1 cellular context compared by ENCODE assay signal in the genomic region with DNA sequence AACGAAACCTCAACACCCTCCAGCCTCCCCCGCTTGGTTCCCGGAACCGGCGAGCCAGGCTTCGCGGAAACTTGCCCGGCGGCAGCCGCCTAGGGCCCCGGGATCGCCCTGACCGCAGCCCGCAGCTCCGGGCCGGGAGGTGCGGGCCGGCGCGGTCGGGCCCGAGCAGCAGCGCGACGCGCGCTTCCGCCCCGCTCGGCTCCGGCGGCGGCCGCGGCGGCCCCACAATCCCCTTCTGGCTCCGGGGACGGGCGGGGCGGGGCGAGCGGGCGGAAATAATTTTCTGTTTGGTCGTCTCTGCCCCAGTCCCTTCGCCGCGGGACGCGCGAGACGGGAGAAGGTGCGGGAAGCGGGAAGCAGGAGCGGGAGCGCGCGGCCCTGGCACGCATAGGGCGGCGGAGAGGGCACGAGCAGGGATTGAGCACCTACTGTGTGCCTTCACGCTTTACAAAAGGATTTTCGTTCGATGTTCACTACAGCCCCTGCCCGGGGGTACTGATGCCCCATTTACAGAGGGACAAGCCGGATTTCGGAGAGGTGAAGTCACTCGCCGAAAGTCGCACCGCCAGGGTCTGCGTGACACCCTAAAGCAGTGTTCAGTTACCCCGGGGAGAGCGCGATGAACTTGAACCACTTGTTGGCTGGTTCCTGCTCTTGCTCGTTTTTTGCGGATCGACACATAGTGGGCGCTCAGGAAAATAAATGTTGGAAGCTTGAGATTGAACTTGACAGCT.
TF ChIP-seq lines count a peak whose summit lies in the region.

No MANE protein-coding gene starts in this region.

TF ChIP-seq in HEK293, 187 proteins besides CTCF, POLR2A, EP300 and RAD21 (continued from another document and continues in another):
- TF ChIP-seq, protein P1, sequence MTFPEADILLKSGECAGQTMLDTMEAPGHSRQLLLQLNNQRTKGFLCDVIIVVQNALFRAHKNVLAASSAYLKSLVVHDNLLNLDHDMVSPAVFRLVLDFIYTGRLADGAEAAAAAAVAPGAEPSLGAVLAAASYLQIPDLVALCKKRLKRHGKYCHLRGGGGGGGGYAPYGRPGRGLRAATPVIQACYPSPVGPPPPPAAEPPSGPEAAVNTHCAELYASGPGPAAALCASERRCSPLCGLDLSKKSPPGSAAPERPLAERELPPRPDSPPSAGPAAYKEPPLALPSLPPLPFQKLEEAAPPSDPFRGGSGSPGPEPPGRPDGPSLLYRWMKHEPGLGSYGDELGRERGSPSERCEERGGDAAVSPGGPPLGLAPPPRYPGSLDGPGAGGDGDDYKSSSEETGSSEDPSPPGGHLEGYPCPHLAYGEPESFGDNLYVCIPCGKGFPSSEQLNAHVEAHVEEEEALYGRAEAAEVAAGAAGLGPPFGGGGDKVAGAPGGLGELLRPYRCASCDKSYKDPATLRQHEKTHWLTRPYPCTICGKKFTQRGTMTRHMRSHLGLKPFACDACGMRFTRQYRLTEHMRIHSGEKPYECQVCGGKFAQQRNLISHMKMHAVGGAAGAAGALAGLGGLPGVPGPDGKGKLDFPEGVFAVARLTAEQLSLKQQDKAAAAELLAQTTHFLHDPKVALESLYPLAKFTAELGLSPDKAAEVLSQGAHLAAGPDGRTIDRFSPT (tag by site-specific recombination; IDR thresholded peaks at IDR 0.05): peak; percentile 99
- TF ChIP-seq, protein P2, sequence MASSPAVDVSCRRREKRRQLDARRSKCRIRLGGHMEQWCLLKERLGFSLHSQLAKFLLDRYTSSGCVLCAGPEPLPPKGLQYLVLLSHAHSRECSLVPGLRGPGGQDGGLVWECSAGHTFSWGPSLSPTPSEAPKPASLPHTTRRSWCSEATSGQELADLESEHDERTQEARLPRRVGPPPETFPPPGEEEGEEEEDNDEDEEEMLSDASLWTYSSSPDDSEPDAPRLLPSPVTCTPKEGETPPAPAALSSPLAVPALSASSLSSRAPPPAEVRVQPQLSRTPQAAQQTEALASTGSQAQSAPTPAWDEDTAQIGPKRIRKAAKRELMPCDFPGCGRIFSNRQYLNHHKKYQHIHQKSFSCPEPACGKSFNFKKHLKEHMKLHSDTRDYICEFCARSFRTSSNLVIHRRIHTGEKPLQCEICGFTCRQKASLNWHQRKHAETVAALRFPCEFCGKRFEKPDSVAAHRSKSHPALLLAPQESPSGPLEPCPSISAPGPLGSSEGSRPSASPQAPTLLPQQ (tag by site-specific recombination; IDR thresholded peaks at IDR 0.05): peak; percentile 79; the same call in 1 of the 2 replicates
- TF ChIP-seq ZNF19 (tag by site-specific recombination; IDR thresholded peaks at IDR 0.05; ENCODE audit: low read depth): no peak
- peak; percentile 84 for TF ChIP-seq ZBTB7A (tag by site-specific recombination; IDR thresholded peaks at IDR 0.05; ENCODE audit: low read depth)
- TF ChIP-seq BCL11A (tag by site-specific recombination; IDR thresholded peaks at IDR 0.05; ENCODE audit: low read depth): 0 out of 2 replicates have a peak, but pooled peaks have one; percentile 23
- TF ChIP-seq, protein P3, sequence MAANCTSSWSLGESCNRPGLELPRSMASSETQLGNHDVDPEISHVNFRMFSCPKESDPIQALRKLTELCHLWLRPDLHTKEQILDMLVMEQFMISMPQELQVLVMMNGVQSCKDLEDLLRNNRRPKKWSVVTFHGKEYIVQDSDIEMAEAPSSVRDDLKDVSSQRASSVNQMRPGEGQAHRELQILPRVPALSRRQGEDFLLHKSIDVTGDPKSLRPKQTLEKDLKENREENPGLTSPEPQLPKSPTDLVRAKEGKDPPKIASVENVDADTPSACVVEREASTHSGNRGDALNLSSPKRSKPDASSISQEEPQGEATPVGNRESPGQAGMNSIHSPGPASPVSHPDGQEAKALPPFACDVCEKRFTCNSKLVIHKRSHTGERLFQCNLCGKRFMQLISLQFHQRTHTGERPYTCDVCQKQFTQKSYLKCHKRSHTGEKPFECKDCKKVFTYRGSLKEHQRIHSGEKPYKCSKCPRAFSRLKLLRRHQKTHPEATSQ (tag by site-specific recombination; IDR thresholded peaks at IDR 0.05): peak; percentile 85
- TF ChIP-seq ZNF423 (tag by site-specific recombination; IDR thresholded peaks at IDR 0.05): peak; percentile 79
- TF ChIP-seq ZNF394 (tag by site-specific recombination; IDR thresholded peaks at IDR 0.05; ENCODE audit: borderline replicate concordance): peak; percentile 53; the same call in 1 of the 2 replicates
- peak; percentile 82 for TF ChIP-seq SP2 (tag by site-specific recombination; IDR thresholded peaks at IDR 0.05)
- 0 out of 2 replicates have a peak, but pooled peaks have one; percentile 7 for TF ChIP-seq ZNF843 (tag by site-specific recombination; IDR thresholded peaks at IDR 0.05)
- peak; percentile 83; the same call in 1 of the 2 replicates for TF ChIP-seq ZNF837 (tag by site-specific recombination; IDR thresholded peaks at IDR 0.05)
- TF ChIP-seq, protein P4, sequence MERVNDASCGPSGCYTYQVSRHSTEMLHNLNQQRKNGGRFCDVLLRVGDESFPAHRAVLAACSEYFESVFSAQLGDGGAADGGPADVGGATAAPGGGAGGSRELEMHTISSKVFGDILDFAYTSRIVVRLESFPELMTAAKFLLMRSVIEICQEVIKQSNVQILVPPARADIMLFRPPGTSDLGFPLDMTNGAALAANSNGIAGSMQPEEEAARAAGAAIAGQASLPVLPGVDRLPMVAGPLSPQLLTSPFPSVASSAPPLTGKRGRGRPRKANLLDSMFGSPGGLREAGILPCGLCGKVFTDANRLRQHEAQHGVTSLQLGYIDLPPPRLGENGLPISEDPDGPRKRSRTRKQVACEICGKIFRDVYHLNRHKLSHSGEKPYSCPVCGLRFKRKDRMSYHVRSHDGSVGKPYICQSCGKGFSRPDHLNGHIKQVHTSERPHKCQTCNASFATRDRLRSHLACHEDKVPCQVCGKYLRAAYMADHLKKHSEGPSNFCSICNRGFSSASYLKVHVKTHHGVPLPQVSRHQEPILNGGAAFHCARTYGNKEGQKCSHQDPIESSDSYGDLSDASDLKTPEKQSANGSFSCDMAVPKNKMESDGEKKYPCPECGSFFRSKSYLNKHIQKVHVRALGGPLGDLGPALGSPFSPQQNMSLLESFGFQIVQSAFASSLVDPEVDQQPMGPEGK (tag by site-specific recombination; IDR thresholded peaks at IDR 0.05): peak; percentile 94
- no peak for TF ChIP-seq GLI4 (tag by site-specific recombination; IDR thresholded peaks at IDR 0.05)
- TF ChIP-seq TCF7L2 (IDR thresholded peaks at IDR 0.05; ENCODE audit: borderline replicate concordance, low read depth, low read length): peak; percentile 20; the same call in 1 of the 2 replicates
- TF ChIP-seq, protein P5, sequence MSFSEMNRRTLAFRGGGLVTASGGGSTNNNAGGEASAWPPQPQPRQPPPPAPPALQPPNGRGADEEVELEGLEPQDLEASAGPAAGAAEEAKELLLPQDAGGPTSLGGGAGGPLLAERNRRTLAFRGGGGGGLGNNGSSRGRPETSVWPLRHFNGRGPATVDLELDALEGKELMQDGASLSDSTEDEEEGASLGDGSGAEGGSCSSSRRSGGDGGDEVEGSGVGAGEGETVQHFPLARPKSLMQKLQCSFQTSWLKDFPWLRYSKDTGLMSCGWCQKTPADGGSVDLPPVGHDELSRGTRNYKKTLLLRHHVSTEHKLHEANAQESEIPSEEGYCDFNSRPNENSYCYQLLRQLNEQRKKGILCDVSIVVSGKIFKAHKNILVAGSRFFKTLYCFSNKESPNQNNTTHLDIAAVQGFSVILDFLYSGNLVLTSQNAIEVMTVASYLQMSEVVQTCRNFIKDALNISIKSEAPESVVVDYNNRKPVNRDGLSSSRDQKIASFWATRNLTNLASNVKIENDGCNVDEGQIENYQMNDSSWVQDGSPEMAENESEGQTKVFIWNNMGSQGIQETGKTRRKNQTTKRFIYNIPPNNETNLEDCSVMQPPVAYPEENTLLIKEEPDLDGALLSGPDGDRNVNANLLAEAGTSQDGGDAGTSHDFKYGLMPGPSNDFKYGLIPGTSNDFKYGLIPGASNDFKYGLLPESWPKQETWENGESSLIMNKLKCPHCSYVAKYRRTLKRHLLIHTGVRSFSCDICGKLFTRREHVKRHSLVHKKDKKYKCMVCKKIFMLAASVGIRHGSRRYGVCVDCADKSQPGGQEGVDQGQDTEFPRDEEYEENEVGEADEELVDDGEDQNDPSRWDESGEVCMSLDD (tag by site-specific recombination; IDR thresholded peaks at IDR 0.05): peak; percentile 39
- TF ChIP-seq ZNF24 (tag by site-specific recombination; IDR thresholded peaks at IDR 0.05): peak; percentile 84
- TF ChIP-seq KLF16 (tag by site-specific recombination; IDR thresholded peaks at IDR 0.05): peak; percentile 71; the same call in 1 of the 2 replicates
- no peak for TF ChIP-seq ZNF37A (tag by site-specific recombination; IDR thresholded peaks at IDR 0.05)
- TF ChIP-seq, protein P6, sequence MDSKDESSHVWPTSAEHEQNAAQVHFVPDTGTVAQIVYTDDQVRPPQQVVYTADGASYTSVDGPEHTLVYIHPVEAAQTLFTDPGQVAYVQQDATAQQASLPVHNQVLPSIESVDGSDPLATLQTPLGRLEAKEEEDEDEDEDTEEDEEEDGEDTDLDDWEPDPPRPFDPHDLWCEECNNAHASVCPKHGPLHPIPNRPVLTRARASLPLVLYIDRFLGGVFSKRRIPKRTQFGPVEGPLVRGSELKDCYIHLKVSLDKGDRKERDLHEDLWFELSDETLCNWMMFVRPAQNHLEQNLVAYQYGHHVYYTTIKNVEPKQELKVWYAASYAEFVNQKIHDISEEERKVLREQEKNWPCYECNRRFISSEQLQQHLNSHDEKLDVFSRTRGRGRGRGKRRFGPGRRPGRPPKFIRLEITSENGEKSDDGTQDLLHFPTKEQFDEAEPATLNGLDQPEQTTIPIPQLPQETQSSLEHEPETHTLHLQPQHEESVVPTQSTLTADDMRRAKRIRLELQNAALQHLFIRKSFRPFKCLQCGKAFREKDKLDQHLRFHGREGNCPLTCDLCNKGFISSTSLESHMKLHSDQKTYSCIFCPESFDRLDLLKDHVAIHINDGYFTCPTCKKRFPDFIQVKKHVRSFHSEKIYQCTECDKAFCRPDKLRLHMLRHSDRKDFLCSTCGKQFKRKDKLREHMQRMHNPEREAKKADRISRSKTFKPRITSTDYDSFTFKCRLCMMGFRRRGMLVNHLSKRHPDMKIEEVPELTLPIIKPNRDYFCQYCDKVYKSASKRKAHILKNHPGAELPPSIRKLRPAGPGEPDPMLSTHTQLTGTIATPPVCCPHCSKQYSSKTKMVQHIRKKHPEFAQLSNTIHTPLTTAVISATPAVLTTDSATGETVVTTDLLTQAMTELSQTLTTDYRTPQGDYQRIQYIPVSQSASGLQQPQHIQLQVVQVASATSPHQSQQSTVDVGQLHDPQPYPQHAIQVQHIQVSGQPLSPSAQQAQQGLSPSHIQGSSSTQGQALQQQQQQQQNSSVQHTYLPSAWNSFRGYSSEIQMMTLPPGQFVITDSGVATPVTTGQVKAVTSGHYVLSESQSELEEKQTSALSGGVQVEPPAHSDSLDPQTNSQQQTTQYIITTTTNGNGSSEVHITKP (tag by site-specific recombination; IDR thresholded peaks at IDR 0.05): 0 out of 2 replicates have a peak, but pooled peaks have one; percentile 10
- TF ChIP-seq, protein P7, sequence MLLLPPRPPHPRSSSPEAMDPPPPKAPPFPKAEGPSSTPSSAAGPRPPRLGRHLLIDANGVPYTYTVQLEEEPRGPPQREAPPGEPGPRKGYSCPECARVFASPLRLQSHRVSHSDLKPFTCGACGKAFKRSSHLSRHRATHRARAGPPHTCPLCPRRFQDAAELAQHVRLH (tag by site-specific recombination; IDR thresholded peaks at IDR 0.05): peak; percentile 68
- no peak for TF ChIP-seq ZNF248 (tag by site-specific recombination; IDR thresholded peaks at IDR 0.05)
- no peak for TF ChIP-seq ZNF132 (tag by site-specific recombination; IDR thresholded peaks at IDR 0.05; ENCODE audit: borderline replicate concordance)
- TF ChIP-seq KLF10 (tag by site-specific recombination; IDR thresholded peaks at IDR 0.05): peak; percentile 28; the same call in 1 of the 2 replicates
- TF ChIP-seq, protein P8, sequence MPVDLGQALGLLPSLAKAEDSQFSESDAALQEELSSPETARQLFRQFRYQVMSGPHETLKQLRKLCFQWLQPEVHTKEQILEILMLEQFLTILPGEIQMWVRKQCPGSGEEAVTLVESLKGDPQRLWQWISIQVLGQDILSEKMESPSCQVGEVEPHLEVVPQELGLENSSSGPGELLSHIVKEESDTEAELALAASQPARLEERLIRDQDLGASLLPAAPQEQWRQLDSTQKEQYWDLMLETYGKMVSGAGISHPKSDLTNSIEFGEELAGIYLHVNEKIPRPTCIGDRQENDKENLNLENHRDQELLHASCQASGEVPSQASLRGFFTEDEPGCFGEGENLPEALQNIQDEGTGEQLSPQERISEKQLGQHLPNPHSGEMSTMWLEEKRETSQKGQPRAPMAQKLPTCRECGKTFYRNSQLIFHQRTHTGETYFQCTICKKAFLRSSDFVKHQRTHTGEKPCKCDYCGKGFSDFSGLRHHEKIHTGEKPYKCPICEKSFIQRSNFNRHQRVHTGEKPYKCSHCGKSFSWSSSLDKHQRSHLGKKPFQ (tag by site-specific recombination; IDR thresholded peaks at IDR 0.05): no peak
- TF ChIP-seq GLIS2 (tag by site-specific recombination; IDR thresholded peaks at IDR 0.05): 0 out of 2 replicates have a peak, but pooled peaks have one; percentile 17
- peak; percentile 49 for TF ChIP-seq BCL11B (tag by site-specific recombination; IDR thresholded peaks at IDR 0.05; ENCODE audit: low read depth)
- TF ChIP-seq, protein P9, sequence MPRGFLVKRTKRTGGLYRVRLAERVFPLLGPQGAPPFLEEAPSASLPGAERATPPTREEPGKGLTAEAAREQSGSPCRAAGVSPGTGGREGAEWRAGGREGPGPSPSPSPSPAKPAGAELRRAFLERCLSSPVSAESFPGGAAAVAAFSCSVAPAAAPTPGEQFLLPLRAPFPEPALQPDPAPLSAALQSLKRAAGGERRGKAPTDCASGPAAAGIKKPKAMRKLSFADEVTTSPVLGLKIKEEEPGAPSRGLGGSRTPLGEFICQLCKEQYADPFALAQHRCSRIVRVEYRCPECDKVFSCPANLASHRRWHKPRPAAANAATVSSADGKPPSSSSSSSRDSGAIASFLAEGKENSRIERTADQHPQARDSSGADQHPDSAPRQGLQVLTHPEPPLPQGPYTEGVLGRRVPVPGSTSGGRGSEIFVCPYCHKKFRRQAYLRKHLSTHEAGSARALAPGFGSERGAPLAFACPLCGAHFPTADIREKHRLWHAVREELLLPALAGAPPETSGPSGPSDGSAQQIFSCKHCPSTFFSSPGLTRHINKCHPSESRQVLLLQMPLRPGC (tag by site-specific recombination; IDR thresholded peaks at IDR 0.05): peak; percentile 77
- peak; percentile 39 for TF ChIP-seq GLIS1 (tag by site-specific recombination; IDR thresholded peaks at IDR 0.05)
- no peak for TF ChIP-seq ZNF140 (tag by site-specific recombination; IDR thresholded peaks at IDR 0.05)
